ENCODE assay signal across 1 cellular context in genomic region chr16:1871974-1872635, GRCh38.
TF ChIP-seq lines count a peak whose summit lies in the region.

Gene MEIOB (minus strand): TSS chr16:1872164. CDS start chr16:1868175, 3,989 bp downstream.

TF ChIP-seq in GM23338, 12 proteins besides CTCF, POLR2A, EP300 and RAD21 (continued from another document):
- TF ChIP-seq ZNF462 (CRISPR knock-in tag; IDR thresholded peaks at IDR 0.05) (no peak), EZH2phosphoT487 (IDR thresholded peaks at IDR 0.05; ENCODE audit: unreplicated experiment) (no peak), ZNF114 (CRISPR knock-in tag; IDR thresholded peaks at IDR 0.05) (no peak), ZNF331 (CRISPR knock-in tag; IDR thresholded peaks at IDR 0.05; ENCODE audit: low read depth) (no peak), NANOG (IDR thresholded peaks at IDR 0.05; ENCODE audit: borderline replicate concordance) (no peak), EZH2 (IDR thresholded peaks at IDR 0.05; ENCODE audit: low read depth, unreplicated experiment) (no peak)
